ENCODE assay signal across 19 cellular contexts in genomic region chr3:87127286-87127685, GRCh38.
"Had no signal": no experiment of that assay in that cellular context is flagged by ENCODE, and none has a peak within 500 bp of the region (broad histone marks: within the 10 kb centered on the region; RNA-seq: fewer than 3 reads in every experiment).

No MANE protein-coding gene starts in this region.

- H3K9me3 ChIP-seq: transverse colon had no signal

- DNase-seq: activated CD4-positive, alpha-beta T cell treated with anti-CD3 and anti-CD28 coated beads, Interleukin-2, amount 50 U/mL, for 4 hours; activated CD4-positive, CD25-positive, alpha-beta regulatory T cell treated with anti-CD3 and anti-CD28 coated beads, Interleukin-2, amount 50 U/mL, for 72 hours; activated naive CD4-positive, alpha-beta T cell treated with anti-CD3 and anti-CD28 coated beads for 36 hours; activated naive CD8-positive, alpha-beta T cell treated with anti-CD3 and anti-CD28 coated beads, Interleukin-2, amount 50 U/mL, for 24 hours; activated T-cell treated with anti-CD3 and anti-CD28 coated beads for 4 hours; foreskin melanocyte; head of caudate nucleus; immature natural killer cell; mesenchymal stem cell; posterior cingulate gyrus; retina; stimulated activated CD4-positive, alpha-beta T cell treated with anti-CD3 and anti-CD28 coated beads, Interleukin-4, amount 100 ng/mL, for 24 hours; stimulated activated naive CD4-positive, alpha-beta T cell; substantia nigra; T-helper 2 cell; transverse colon had no signal

- H3K4me1 ChIP-seq: transverse colon had no signal

- H3K4me1 Mint-ChIP-seq: activated naive CD8-positive, alpha-beta T cell treated with anti-CD3 and anti-CD28 coated beads, Interleukin-2, amount 50 U/mL, for 24 hours; immature natural killer cell had no signal

- H3K36me3 Mint-ChIP-seq: immature natural killer cell; natural killer cell treated with Interleukin-12 subunit alpha and Interleukin-12 subunit beta and Interleukin-15 and Interleukin-18, amount 100 ng/mL, for 72 hours had no signal

- H3K9me3 Mint-ChIP-seq: activated naive CD4-positive, alpha-beta T cell treated with anti-CD3 and anti-CD28 coated beads for 36 hours; activated naive CD8-positive, alpha-beta T cell treated with anti-CD3 and anti-CD28 coated beads, Interleukin-2, amount 50 U/mL, for 24 hours had no signal

- H3K27me3 ChIP-seq: transverse colon had no signal

- H3K4me3 Mint-ChIP-seq: activated naive CD4-positive, alpha-beta T cell treated with anti-CD3 and anti-CD28 coated beads for 36 hours; activated naive CD8-positive, alpha-beta T cell treated with anti-CD3 and anti-CD28 coated beads, Interleukin-2, amount 50 U/mL, for 24 hours; immature natural killer cell; natural killer cell treated with Interleukin-12 subunit alpha and Interleukin-12 subunit beta and Interleukin-15 and Interleukin-18, amount 100 ng/mL, for 72 hours had no signal

- H3K27ac ChIP-seq: epithelial cell of prostate, skin epidermis, transverse colon had no signal

- H3K27me3 Mint-ChIP-seq: activated naive CD8-positive, alpha-beta T cell treated with anti-CD3 and anti-CD28 coated beads, Interleukin-2, amount 50 U/mL, for 24 hours; natural killer cell treated with Interleukin-12 subunit alpha and Interleukin-12 subunit beta and Interleukin-15 and Interleukin-18, amount 100 ng/mL, for 72 hours had no signal

- H3K27ac Mint-ChIP-seq: activated naive CD4-positive, alpha-beta T cell treated with anti-CD3 and anti-CD28 coated beads for 36 hours; activated naive CD8-positive, alpha-beta T cell treated with anti-CD3 and anti-CD28 coated beads, Interleukin-2, amount 50 U/mL, for 24 hours; immature natural killer cell; natural killer cell treated with Interleukin-12 subunit alpha and Interleukin-12 subunit beta and Interleukin-15 and Interleukin-18, amount 100 ng/mL, for 72 hours had no signal

- H3K4me3 ChIP-seq: skin epidermis, transverse colon had no signal

- H3K36me3 ChIP-seq: transverse colon had no signal
